ENCODE assay signal across 8 cellular contexts in the genomic region with DNA sequence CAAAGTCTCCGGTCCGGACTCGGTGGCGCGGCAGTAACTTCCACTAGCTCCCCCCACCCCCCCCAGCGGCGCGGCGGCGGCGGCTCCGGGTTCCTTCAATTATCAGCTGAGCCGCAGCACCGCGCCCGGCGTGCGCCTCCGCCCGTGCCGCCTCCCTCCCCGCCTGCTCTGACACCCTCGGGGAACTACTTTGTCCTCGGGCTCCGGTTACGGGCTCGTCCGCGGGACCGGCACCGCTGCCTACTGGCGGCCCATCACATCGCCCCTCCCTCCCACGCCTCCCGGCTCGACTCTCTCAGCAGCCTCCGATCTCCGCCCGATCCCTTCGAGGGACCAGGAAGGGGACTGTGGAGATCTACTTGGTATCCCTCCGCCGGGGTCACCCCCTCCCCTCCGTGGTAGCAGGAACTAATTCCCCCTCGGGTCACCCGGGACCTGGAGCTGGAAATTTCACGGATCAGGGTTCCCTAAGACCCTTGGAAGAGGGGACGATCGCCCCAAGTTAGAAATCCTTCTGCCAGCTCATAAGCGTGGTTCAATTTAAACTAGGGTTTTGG. TPM values are rescaled to one million over a fixed set of nuclear protein-coding genes. Genes with fewer than 3 reads are reported as not detected.
DNase-seq lines count a peak whose midpoint lies in the region; ATAC-seq, FAIRE-seq and TF ChIP-seq lines count a peak whose summit lies in the region.

Gene TRIP12 (minus strand): TSS at position 118 of the 557 bp plus-strand sequence. CDS start 41,930 bp downstream, outside the sequence.

- DNase-seq in AG09309 (ENCODE audit: low read depth) (peak; percentile 93), NCI-H446 treated with DMSO at 0.1 percent for 48 hours (lab: John Stamatoyannopoulos, UW) (peak; percentile 89), cerebellum (ENCODE audit: low spot score) (peak; percentile 83), kidney (peak; percentile 98)
- DNase-seq in activated CD4-positive, CD25-positive, alpha-beta regulatory T cell treated with anti-CD3 and anti-CD28 coated beads, Interleukin-2, amount 50 U/mL, for 72 hours, result peak; percentile 88
- peak; percentile 91 for DNase-seq in stimulated activated CD4-positive, alpha-beta T cell treated with anti-CD3 and anti-CD28 coated beads, Interleukin-15, amount 100 ng/mL, for 24 hours

- H3K4me3 ChIP-seq in AG09309 (ENCODE audit: control insufficient read depth, low read depth, low read length) (peak within 1 kb of the TSS; percentile 96), kidney (ENCODE audit: low read length in 2 of 2) (peak within 1 kb of the TSS; percentile 85 to 88)

- peak within 1 kb of the TSS; percentile 80 to 96 for H3K9ac ChIP-seq in kidney (ENCODE audit: low read length in 2 of 2)

- peaks cover 4 to 13% of the 10 kb centered on the region in 2 donors for H3K4me1 ChIP-seq in kidney (ENCODE audit: control insufficient read depth in 1 of 2, insufficient read depth in 1 of 2, low read depth in 1 of 2, low read length in 2 of 2)

- peaks cover 0 to 8% of the 10 kb centered on the region in 2 donors for H3K36me3 ChIP-seq in kidney (ENCODE audit: control insufficient read depth in 1 of 2, insufficient read depth in 2 of 2, low read length in 2 of 2)

- TF ChIP-seq CTCF in AG09309 (IDR thresholded peaks at IDR 0.05; ENCODE audit: control insufficient read depth, insufficient read depth, low read depth, low read length, missing control alignments) (no peak), kidney (IDR thresholded peaks at IDR 0.05; ENCODE audit: borderline replicate concordance, extremely low read depth, insufficient read depth) (no peak)

- ATAC-seq in GM19023 (IDR thresholded peaks at IDR 0.05; ENCODE audit: unreplicated experiment) (peak; percentile 71), HG03280 (IDR thresholded peaks at IDR 0.05; ENCODE audit: unreplicated experiment) (peak; percentile 69)

- intact Hi-C loops in kidney (cut with DNase I), result no loop called here

- H3K27ac ChIP-seq in kidney (ENCODE audit: low read depth in 2 of 2, low read length in 2 of 2), result peak within 1 kb of the TSS; percentile 97 to 99

- no peak for FAIRE-seq in kidney (lab: Jason Lieb, UNC)

- H3K9me3 ChIP-seq in kidney (ENCODE audit: control insufficient read depth in 1 of 2, low read length in 2 of 2), result no peaks in the 10 kb centered on the region

RNA-seq across cellular contexts. Expression of gene TRIP12, which starts in this region (rescaled TPM):
- total RNA-seq in cerebellum (206 TPM), kidney (225 TPM)
- polyA plus RNA-seq in kidney (ENCODE audit: insufficient read depth, low read depth, low replicate concordance), result 29.3 TPM

Comparison
In these comparisons a context has a peak if more than half of its experiments do, and no peak if none do; other contexts are left out.
1. Peak in every context shown above with its lines: DNase-seq, ATAC-seq, H3K4me3 ChIP-seq and H3K27ac ChIP-seq.